Comparison of ENCODE assay signal across 8 cellular contexts in genomic region chr10:69179743-69180524, GRCh38. TPM values are rescaled to one million over a fixed set of nuclear protein-coding genes. Genes with fewer than 3 reads are reported as not detected.
DNase-seq lines count a peak whose midpoint lies in the region; TF ChIP-seq lines count a peak whose summit lies in the region.

TSS of gene SUPV3L1 (plus strand) at chr10:69180234. CDS start at chr10:69180292, 58 bp downstream.

- no peak within 1 kb of the TSS for H2BK15ac ChIP-seq in H9 (ENCODE audit: low read depth, low read length)

- TF ChIP-seq CTCF in H9 (conservative IDR thresholded peaks at IDR 0.05) (no peak), MM.1S (IDR thresholded peaks at IDR 0.05; ENCODE audit: low read length) (no peak), fibroblast of villous mesenchyme (IDR thresholded peaks at IDR 0.05; ENCODE audit: insufficient read depth, low read depth, low read length) (no peak), neural cell (IDR thresholded peaks at IDR 0.05; ENCODE audit: poor library complexity, severe bottlenecking) (no peak), stomach (IDR thresholded peaks at IDR 0.05) (no peak)

- H3K23me2 ChIP-seq in H9 (ENCODE audit: insufficient read length, low read depth, low read length, poor library complexity, severe bottlenecking) = peaks cover 5% of the 10 kb centered on the region

- peak within 1 kb of the TSS; percentile 65 for H3K14ac ChIP-seq in H9 (ENCODE audit: insufficient read depth, low read length)

- DNase-seq in H9 (peak; percentile 92), MM.1S (peak; percentile 98), SJCRH30 (peak; percentile 95 to 96), fibroblast of villous mesenchyme (ENCODE audit: low read depth) (peak; percentile 98), stomach (peak; percentile 87)
- peak; percentile 79 for DNase-seq in activated gamma-delta T cell treated with anti-CD3 and anti-CD28 coated beads, Interleukin-2, amount 50 U/mL, for 16 hours (ENCODE audit: low read depth)

- H3K9ac ChIP-seq in ES-I3 (ENCODE audit: low read depth, low read length) (peak within 1 kb of the TSS; percentile 85), H9 (ENCODE audit: extremely low read depth, insufficient read length, low read length) (peak within 1 kb of the TSS; percentile 68), MM.1S (ENCODE audit: low read length) (peak within 1 kb of the TSS; percentile 97), neural cell (ENCODE audit: low read length) (peak within 1 kb of the TSS; percentile 83)

- peak within 1 kb of the TSS; percentile 100 for H3K27ac Mint-ChIP-seq in H9

- WGBS in H9 (ENCODE audit: extremely low coverage, insufficient read length, low lambda C conversion rate) = no CpG with 5 or more reads among the region's 44 CpGs
- 0 to 1% (median 0%) methylated on average over 44 of the region's 44 CpGs for WGBS in stomach, 5 donors

- H3K79me2 ChIP-seq in H9 (ENCODE audit: insufficient read depth, low read length) (peaks cover 23% of the 10 kb centered on the region; the same call in 1 of the 2 replicates), MM.1S (ENCODE audit: low read length) (peaks cover 49% of the 10 kb centered on the region), neural cell (replicated peaks; ENCODE audit: insufficient read depth, low read length) (peaks cover 32% of the 10 kb centered on the region)

- no peaks in the 10 kb centered on the region for H3K27me3 Mint-ChIP-seq in H9 (ENCODE audit: low read depth)

- TF ChIP-seq EP300 in neural cell (conservative IDR thresholded peaks at IDR 0.05; ENCODE audit: poor library complexity, severe bottlenecking) (peak; percentile 74), stomach (IDR thresholded peaks at IDR 0.05) (no peak)

- H4K20me1 ChIP-seq in H9 (ENCODE audit: control insufficient read depth, insufficient read depth, insufficient read length) = no peaks in the 10 kb centered on the region
- H4K20me1 ChIP-seq in MM.1S (ENCODE audit: insufficient read depth, low read length) = no peaks in the 10 kb centered on the region
- H4K20me1 ChIP-seq in neural cell (ENCODE audit: insufficient read depth) = no peaks in the 10 kb centered on the region

- H3K4me3 Mint-ChIP-seq in H9 = peak within 1 kb of the TSS; percentile 96 to 97

- H2AFZ ChIP-seq in H9 (ENCODE audit: low read length) (no peak within 1 kb of the TSS), MM.1S (ENCODE audit: low read length) (peak within 1 kb of the TSS; percentile 71), neural cell (ENCODE audit: low read depth, low read length) (peak within 1 kb of the TSS; percentile 75)

- intact Hi-C loops in stomach (cut with DNase I; ENCODE audit: low total_unique reads) = no loop called here

- no peak within 1 kb of the TSS for H2AK5ac ChIP-seq in H9 (ENCODE audit: insufficient read length, low read length)

- H2BK5ac ChIP-seq in H9 (ENCODE audit: insufficient read length, low read length) = no peak within 1 kb of the TSS

- H2BK20ac ChIP-seq in H9 (ENCODE audit: low read depth, low read length, poor library complexity, severe bottlenecking) = no peak within 1 kb of the TSS

- H3K4me2 ChIP-seq in H9 (ENCODE audit: insufficient read depth, insufficient read length, low read length) (peak within 1 kb of the TSS; percentile 97), MM.1S (ENCODE audit: low read depth, low read length) (peak within 1 kb of the TSS; percentile 83), neural cell (ENCODE audit: low read length) (peak within 1 kb of the TSS; percentile 93)

- no peak within 1 kb of the TSS for H3K4ac ChIP-seq in H9 (ENCODE audit: low read depth, low read length)

- H4K8ac ChIP-seq in H9 (replicated peaks; ENCODE audit: insufficient read length, low read depth, low read length) = no peak within 1 kb of the TSS

- H3K4me1 ChIP-seq in ES-I3 (ENCODE audit: insufficient read depth, low read length) (no peaks in the 10 kb centered on the region), H9 (ENCODE audit: insufficient read depth, low read length) (no peaks in the 10 kb centered on the region), MM.1S (ENCODE audit: low read length) (peaks cover 9% of the 10 kb centered on the region; the same call in 1 of the 2 replicates), SJCRH30 (no peaks in the 10 kb centered on the region), stomach (peaks cover 15 to 42% (median 35%) of the 10 kb centered on the region in 4 donors)

- H3K36me3 ChIP-seq in ES-I3 (ENCODE audit: insufficient read depth, low read length) (no peaks in the 10 kb centered on the region), MM.1S (replicated peaks; ENCODE audit: insufficient read depth, low read length) (no peaks in the 10 kb centered on the region), SJCRH30 (no peaks in the 10 kb centered on the region; the same call in 1 of the 2 replicates), neural cell (ENCODE audit: insufficient read depth, low read length) (no peaks in the 10 kb centered on the region), stomach (peaks cover 0 to 24% (median 23%) of the 10 kb centered on the region in 4 donors)

- peak within 1 kb of the TSS; percentile 79 for H4K5ac ChIP-seq in H9 (ENCODE audit: insufficient read length, low read depth, low read length)

- H3T11ph ChIP-seq in H9 (ENCODE audit: low read length) = no peak within 1 kb of the TSS

- peaks cover 1 to 14% (median 9%) of the 10 kb centered on the region in 3 experiments; a peak in 4 of 7 replicates for H3K36me3 Mint-ChIP-seq in H9 (ENCODE audit: insufficient read depth in 1 of 3, low read depth in 3 of 3)

- no peaks in the 10 kb centered on the region for H3K9me3 ChIP-seq in ES-I3 (ENCODE audit: control insufficient read depth, insufficient read depth, low read length)
- no peaks in the 10 kb centered on the region for H3K9me3 ChIP-seq in H9 (ENCODE audit: control insufficient read depth, low read depth, low read length)
- H3K9me3 ChIP-seq in MM.1S (replicated peaks; ENCODE audit: insufficient read depth, low read length) = no peaks in the 10 kb centered on the region
- H3K9me3 ChIP-seq in SJCRH30 (replicated peaks) = no peaks in the 10 kb centered on the region
- no peaks in the 10 kb centered on the region for H3K9me3 ChIP-seq in neural cell (ENCODE audit: low read length)
- H3K9me3 ChIP-seq in stomach = no peaks in the 10 kb centered on the region

- H3K79me1 ChIP-seq in H9 (ENCODE audit: insufficient read depth, low read depth, low read length, poor library complexity, severe bottlenecking) = peaks cover 11% of the 10 kb centered on the region

- H3K27ac ChIP-seq in H9 (ENCODE audit: insufficient read length, low read depth, low read length) (peak within 1 kb of the TSS; percentile 7), MM.1S (ENCODE audit: low read length) (peak within 1 kb of the TSS; percentile 75), SJCRH30 (peak within 1 kb of the TSS; percentile 97), neural cell (ENCODE audit: low read length) (peak within 1 kb of the TSS; percentile 75), stomach (peak within 1 kb of the TSS; percentile 71 to 91 (median 88))

- no peak within 1 kb of the TSS for H3K23ac ChIP-seq in H9 (ENCODE audit: insufficient read length, low read depth, low read length)

- H3K18ac ChIP-seq in H9 (ENCODE audit: insufficient read length, low read depth, low read length) = peak within 1 kb of the TSS; percentile 73

- H3F3A ChIP-seq in MM.1S (ENCODE audit: insufficient read depth, low read length) (peaks cover 4% of the 10 kb centered on the region; the same call in 1 of the 2 replicates), neural cell (ENCODE audit: insufficient read depth, low read length, poor library complexity, severe bottlenecking) (no peaks in the 10 kb centered on the region)

- no peaks in the 10 kb centered on the region; a peak in 1 of 5 replicates for H3K9me3 Mint-ChIP-seq in H9

- no peaks in the 10 kb centered on the region for H3K27me3 ChIP-seq in H9 (ENCODE audit: insufficient read depth, low read length)
- H3K27me3 ChIP-seq in MM.1S (replicated peaks; ENCODE audit: insufficient read depth, low read length) = no peaks in the 10 kb centered on the region
- no peaks in the 10 kb centered on the region for H3K27me3 ChIP-seq in SJCRH30
- no peaks in the 10 kb centered on the region for H3K27me3 ChIP-seq in neural cell (ENCODE audit: insufficient read depth, low read depth, low read length)
- H3K27me3 ChIP-seq in stomach = no peaks in the 10 kb centered on the region

- peak within 1 kb of the TSS; percentile 98 for H3K4me3 ChIP-seq in MM.1S (ENCODE audit: low read length)
- H3K4me3 ChIP-seq in SJCRH30 = peak within 1 kb of the TSS; percentile 94
- peak within 1 kb of the TSS; percentile 94 for H3K4me3 ChIP-seq in fibroblast of villous mesenchyme (ENCODE audit: low read depth, low read length)
- H3K4me3 ChIP-seq in neural cell (ENCODE audit: low read length) = peak within 1 kb of the TSS; percentile 75
- H3K4me3 ChIP-seq in stomach = peak within 1 kb of the TSS; percentile 79 to 100 (median 84)

- TF ChIP-seq RAD21 in neural cell (conservative IDR thresholded peaks at IDR 0.05) = peak; percentile 39

- H2BK120ac ChIP-seq in H9 (ENCODE audit: low read depth, low read length, poor library complexity, severe bottlenecking) = no peak within 1 kb of the TSS

- H4K91ac ChIP-seq in H9 (ENCODE audit: insufficient read length, low read depth, low read length) = no peak within 1 kb of the TSS

- H3K4me1 Mint-ChIP-seq in H9 = peaks cover 8 to 13% of the 10 kb centered on the region in 2 experiments

- peak in 2 of 4 donors; percentile 9 to 13 for TF ChIP-seq POLR2A in stomach (IDR thresholded peaks at IDR 0.05)

- no peaks in the 10 kb centered on the region for H3K9me2 ChIP-seq in MM.1S (replicated peaks; ENCODE audit: insufficient read depth, low read length)
- no peaks in the 10 kb centered on the region for H3K9me2 ChIP-seq in neural cell (ENCODE audit: insufficient read depth, low read length)

- no peak within 1 kb of the TSS for H2BK12ac ChIP-seq in H9 (ENCODE audit: insufficient read length, low read depth, low read length)

- H3K56ac ChIP-seq in H9 (ENCODE audit: insufficient read length, low read depth, low read length) = peak within 1 kb of the TSS; percentile 0

RNA-seq across cellular contexts. Expression of gene SUPV3L1, which starts in this region (rescaled TPM):
- total RNA-seq in H9 (2021) (54.3 and 57.3 TPM in 2 replicates), fibroblast of villous mesenchyme (22.5 and 28.5 TPM in 2 replicates), stomach (100 to 1,000 TPM in 1 of 5 donors, 10 to 100 TPM in 4; 15.2 to 111 (median 38.5) TPM)
- 38.8 and 43.4 TPM in 2 replicates for total RNA-seq in SJCRH30 (2014; rRNA removed; shearing (Covaris generic))
- polyA plus RNA-seq in neural cell (30.8 and 33.3 TPM in 2 replicates), stomach (10 to 100 TPM; 42.7 to 49.4 (median 48.3) TPM)
- polyA minus RNA-seq in neural cell = 40.9 and 43.1 TPM in 2 replicates

Comparison
In these comparisons a context has a peak if more than half of its experiments do, and no peak if none do; other contexts are left out.
1. Peak in every context shown above with its lines: DNase-seq, H3K4me3 ChIP-seq and H3K27ac ChIP-seq.
2. H3K27ac ChIP-seq: peak in every context shown above with its lines; median percentile 97 in SJCRH30; 88 in stomach; 75 in MM.1S; 75 in neural cell; 7 in H9.